Comparison of ENCODE assay signal across 1 cellular context in genomic region chr19:37217855-37218591, GRCh38.
A peak's percentile ranks its signal among the peaks of the same experiment; 100 is the strongest.
TF ChIP-seq lines count a peak whose summit lies in the region.

Gene ZNF383, plus strand, starts transcription at chr19:37218214. Its CDS starts 12,240 bp downstream, at chr19:37230454.

TF ChIP-seq in HEK293, 187 proteins besides CTCF, POLR2A, EP300 and RAD21 (continued from another document and continues in another):
- TF ChIP-seq, protein P1, sequence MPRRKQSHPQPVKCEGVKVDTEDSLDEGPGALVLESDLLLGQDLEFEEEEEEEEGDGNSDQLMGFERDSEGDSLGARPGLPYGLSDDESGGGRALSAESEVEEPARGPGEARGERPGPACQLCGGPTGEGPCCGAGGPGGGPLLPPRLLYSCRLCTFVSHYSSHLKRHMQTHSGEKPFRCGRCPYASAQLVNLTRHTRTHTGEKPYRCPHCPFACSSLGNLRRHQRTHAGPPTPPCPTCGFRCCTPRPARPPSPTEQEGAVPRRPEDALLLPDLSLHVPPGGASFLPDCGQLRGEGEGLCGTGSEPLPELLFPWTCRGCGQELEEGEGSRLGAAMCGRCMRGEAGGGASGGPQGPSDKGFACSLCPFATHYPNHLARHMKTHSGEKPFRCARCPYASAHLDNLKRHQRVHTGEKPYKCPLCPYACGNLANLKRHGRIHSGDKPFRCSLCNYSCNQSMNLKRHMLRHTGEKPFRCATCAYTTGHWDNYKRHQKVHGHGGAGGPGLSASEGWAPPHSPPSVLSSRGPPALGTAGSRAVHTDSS (tag by site-specific recombination; IDR thresholded peaks at IDR 0.05), result no peak
- TF ChIP-seq, protein P2, sequence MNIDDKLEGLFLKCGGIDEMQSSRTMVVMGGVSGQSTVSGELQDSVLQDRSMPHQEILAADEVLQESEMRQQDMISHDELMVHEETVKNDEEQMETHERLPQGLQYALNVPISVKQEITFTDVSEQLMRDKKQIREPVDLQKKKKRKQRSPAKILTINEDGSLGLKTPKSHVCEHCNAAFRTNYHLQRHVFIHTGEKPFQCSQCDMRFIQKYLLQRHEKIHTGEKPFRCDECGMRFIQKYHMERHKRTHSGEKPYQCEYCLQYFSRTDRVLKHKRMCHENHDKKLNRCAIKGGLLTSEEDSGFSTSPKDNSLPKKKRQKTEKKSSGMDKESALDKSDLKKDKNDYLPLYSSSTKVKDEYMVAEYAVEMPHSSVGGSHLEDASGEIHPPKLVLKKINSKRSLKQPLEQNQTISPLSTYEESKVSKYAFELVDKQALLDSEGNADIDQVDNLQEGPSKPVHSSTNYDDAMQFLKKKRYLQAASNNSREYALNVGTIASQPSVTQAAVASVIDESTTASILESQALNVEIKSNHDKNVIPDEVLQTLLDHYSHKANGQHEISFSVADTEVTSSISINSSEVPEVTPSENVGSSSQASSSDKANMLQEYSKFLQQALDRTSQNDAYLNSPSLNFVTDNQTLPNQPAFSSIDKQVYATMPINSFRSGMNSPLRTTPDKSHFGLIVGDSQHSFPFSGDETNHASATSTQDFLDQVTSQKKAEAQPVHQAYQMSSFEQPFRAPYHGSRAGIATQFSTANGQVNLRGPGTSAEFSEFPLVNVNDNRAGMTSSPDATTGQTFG (tag by site-specific recombination; IDR thresholded peaks at IDR 0.05; ENCODE audit: borderline replicate concordance), result no peak
- TF ChIP-seq GLI2 (tag by site-specific recombination; IDR thresholded peaks at IDR 0.05; ENCODE audit: borderline replicate concordance, low read depth) (no peak), ZNF248 (tag by site-specific recombination; IDR thresholded peaks at IDR 0.05) (no peak), REST (tag by site-specific recombination; IDR thresholded peaks at IDR 0.05) (peak; percentile 9), ZEB2 (tag by site-specific recombination; IDR thresholded peaks at IDR 0.05) (peak; percentile 76), ZNF776 (tag by site-specific recombination; IDR thresholded peaks at IDR 0.05; ENCODE audit: borderline replicate concordance) (no peak), ZNF626 (tag by site-specific recombination; IDR thresholded peaks at IDR 0.05) (no peak), ZNF404 (tag by site-specific recombination; IDR thresholded peaks at IDR 0.05) (no peak), ZNF169 (tag by site-specific recombination; IDR thresholded peaks at IDR 0.05) (peak; percentile 90), ZNF654 (tag by site-specific recombination; IDR thresholded peaks at IDR 0.05; ENCODE audit: low read depth) (no peak), ZFP69B (tag by site-specific recombination; IDR thresholded peaks at IDR 0.05) (peak; percentile 96), ZNF138 (tag by site-specific recombination; IDR thresholded peaks at IDR 0.05; ENCODE audit: borderline replicate concordance) (peak; percentile 93), HOXD13 (CRISPR knock-in tag; IDR thresholded peaks at IDR 0.05; ENCODE audit: borderline replicate concordance) (no peak), BCL11B (tag by site-specific recombination; IDR thresholded peaks at IDR 0.05; ENCODE audit: low read depth) (peak; percentile 86), ZNF791 (tag by site-specific recombination; IDR thresholded peaks at IDR 0.05) (no peak), ZNF48 (tag by site-specific recombination; IDR thresholded peaks at IDR 0.05) (no peak), ZNF529 (tag by site-specific recombination; IDR thresholded peaks at IDR 0.05; ENCODE audit: insufficient replicate concordance) (no peak), ZNF350 (tag by site-specific recombination; IDR thresholded peaks at IDR 0.05) (no peak), PRDM10 (tag by site-specific recombination; IDR thresholded peaks at IDR 0.05) (peak; percentile 99), ZNF521 (tag by site-specific recombination; IDR thresholded peaks at IDR 0.05) (no peak), OSR2 (tag by site-specific recombination; IDR thresholded peaks at IDR 0.05) (no peak), ZNF449 (tag by site-specific recombination; IDR thresholded peaks at IDR 0.05) (peak; percentile 98), ZNF132 (tag by site-specific recombination; IDR thresholded peaks at IDR 0.05; ENCODE audit: borderline replicate concordance) (no peak), ZNF792 (tag by site-specific recombination; IDR thresholded peaks at IDR 0.05) (peak; percentile 96), ZNF423 (tag by site-specific recombination; IDR thresholded peaks at IDR 0.05) (no peak), KLF8 (tag by site-specific recombination; IDR thresholded peaks at IDR 0.05) (peak; percentile 93), YY1 (tag by site-specific recombination; IDR thresholded peaks at IDR 0.05) (peak; percentile 100), ZNF837 (tag by site-specific recombination; IDR thresholded peaks at IDR 0.05) (no peak), ZBTB8A (tag by site-specific recombination; IDR thresholded peaks at IDR 0.05) (peak; percentile 83), ZNF157 (tag by site-specific recombination; IDR thresholded peaks at IDR 0.05) (no peak), ZNF223 (tag by site-specific recombination; IDR thresholded peaks at IDR 0.05) (no peak), ZBTB48 (tag by site-specific recombination; IDR thresholded peaks at IDR 0.05) (peak; percentile 91), ZNF610 (tag by site-specific recombination; IDR thresholded peaks at IDR 0.05; ENCODE audit: borderline replicate concordance) (peak; percentile 96), ZNF274 (IDR thresholded peaks at IDR 0.05; ENCODE audit: low read length) (no peak), ZNF274 (tag by site-specific recombination; IDR thresholded peaks at IDR 0.05; ENCODE audit: borderline replicate concordance) (no peak), ZBTB7A (tag by site-specific recombination; IDR thresholded peaks at IDR 0.05; ENCODE audit: low read depth) (peak; percentile 99)
- TF ChIP-seq, protein P3, sequence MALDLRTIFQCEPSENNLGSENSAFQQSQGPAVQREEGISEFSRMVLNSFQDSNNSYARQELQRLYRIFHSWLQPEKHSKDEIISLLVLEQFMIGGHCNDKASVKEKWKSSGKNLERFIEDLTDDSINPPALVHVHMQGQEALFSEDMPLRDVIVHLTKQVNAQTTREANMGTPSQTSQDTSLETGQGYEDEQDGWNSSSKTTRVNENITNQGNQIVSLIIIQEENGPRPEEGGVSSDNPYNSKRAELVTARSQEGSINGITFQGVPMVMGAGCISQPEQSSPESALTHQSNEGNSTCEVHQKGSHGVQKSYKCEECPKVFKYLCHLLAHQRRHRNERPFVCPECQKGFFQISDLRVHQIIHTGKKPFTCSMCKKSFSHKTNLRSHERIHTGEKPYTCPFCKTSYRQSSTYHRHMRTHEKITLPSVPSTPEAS (tag by site-specific recombination; IDR thresholded peaks at IDR 0.05), result peak; percentile 77
- TF ChIP-seq, protein P4, sequence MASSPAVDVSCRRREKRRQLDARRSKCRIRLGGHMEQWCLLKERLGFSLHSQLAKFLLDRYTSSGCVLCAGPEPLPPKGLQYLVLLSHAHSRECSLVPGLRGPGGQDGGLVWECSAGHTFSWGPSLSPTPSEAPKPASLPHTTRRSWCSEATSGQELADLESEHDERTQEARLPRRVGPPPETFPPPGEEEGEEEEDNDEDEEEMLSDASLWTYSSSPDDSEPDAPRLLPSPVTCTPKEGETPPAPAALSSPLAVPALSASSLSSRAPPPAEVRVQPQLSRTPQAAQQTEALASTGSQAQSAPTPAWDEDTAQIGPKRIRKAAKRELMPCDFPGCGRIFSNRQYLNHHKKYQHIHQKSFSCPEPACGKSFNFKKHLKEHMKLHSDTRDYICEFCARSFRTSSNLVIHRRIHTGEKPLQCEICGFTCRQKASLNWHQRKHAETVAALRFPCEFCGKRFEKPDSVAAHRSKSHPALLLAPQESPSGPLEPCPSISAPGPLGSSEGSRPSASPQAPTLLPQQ (tag by site-specific recombination; IDR thresholded peaks at IDR 0.05), result peak; percentile 96
- TF ChIP-seq, protein P5, sequence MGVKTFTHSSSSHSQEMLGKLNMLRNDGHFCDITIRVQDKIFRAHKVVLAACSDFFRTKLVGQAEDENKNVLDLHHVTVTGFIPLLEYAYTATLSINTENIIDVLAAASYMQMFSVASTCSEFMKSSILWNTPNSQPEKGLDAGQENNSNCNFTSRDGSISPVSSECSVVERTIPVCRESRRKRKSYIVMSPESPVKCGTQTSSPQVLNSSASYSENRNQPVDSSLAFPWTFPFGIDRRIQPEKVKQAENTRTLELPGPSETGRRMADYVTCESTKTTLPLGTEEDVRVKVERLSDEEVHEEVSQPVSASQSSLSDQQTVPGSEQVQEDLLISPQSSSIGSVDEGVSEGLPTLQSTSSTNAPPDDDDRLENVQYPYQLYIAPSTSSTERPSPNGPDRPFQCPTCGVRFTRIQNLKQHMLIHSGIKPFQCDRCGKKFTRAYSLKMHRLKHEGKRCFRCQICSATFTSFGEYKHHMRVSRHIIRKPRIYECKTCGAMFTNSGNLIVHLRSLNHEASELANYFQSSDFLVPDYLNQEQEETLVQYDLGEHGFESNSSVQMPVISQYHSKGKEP (tag by site-specific recombination; IDR thresholded peaks at IDR 0.05), result no peak; the same call in 1 of the 2 replicates
- TF ChIP-seq, protein P6, sequence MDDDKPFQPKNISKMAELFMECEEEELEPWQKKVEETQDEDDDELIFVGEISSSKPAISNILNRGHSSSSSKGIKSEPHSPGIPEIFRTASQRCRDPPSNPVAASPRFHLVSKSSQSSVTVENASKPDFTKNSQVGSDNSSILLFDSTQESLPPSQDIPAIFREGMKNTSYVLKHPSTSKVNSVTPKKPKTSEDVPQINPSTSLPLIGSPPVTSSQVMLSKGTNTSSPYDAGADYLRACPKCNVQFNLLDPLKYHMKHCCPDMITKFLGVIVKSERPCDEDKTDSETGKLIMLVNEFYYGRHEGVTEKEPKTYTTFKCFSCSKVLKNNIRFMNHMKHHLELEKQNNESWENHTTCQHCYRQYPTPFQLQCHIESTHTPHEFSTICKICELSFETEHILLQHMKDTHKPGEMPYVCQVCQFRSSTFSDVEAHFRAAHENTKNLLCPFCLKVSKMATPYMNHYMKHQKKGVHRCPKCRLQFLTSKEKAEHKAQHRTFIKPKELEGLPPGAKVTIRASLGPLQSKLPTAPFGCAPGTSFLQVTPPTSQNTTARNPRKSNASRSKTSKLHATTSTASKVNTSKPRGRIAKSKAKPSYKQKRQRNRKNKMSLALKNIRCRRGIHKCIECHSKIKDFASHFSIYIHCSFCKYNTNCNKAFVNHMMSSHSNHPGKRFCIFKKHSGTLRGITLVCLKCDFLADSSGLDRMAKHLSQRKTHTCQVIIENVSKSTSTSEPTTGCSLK (tag by site-specific recombination; IDR thresholded peaks at IDR 0.05), result peak; percentile 98
